Comparison of ENCODE assay signal across 22 cellular contexts in the genomic region with DNA sequence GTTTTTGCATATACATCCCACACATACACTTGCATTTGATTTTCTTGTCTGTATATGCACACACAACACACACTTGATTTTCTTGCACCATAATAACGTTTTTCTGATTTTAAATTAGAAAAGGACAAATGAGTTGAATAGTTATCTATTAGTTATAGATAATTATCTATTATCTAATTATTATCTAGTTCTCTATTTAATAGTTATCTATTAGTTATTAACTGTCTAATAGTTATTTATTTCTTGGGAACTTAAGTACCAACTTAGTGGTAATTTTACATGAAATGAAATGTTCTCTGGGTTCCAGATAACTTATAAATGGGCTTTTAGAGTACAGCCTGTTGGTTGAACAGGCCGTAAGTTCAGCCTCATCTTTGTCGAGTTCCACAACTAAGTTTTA. TPM values are rescaled to one million over a fixed set of nuclear protein-coding genes. Genes with fewer than 3 reads are reported as not detected.
A peak's percentile ranks its signal among the peaks of the same experiment; 100 is the strongest.
DNase-seq lines count a peak whose midpoint lies in the region; ATAC-seq, FAIRE-seq and TF ChIP-seq lines count a peak whose summit lies in the region.
"Had no signal": no experiment of that assay in that cellular context is flagged by ENCODE, and none has a peak within 500 bp of the region (broad histone marks: within the 10 kb centered on the region; RNA-seq: fewer than 3 reads in every experiment).

No MANE protein-coding gene starts in this region.

- POLR2A ChIA-PET in K562 (lab: Yijun Ruan, JAX): interaction anchor here (0.6 kb wide), 1 partner anchor 25 kb away, joined by 4 read pairs; no protein-coding TSS in a partner anchor

- no peaks in the 10 kb centered on the region for H3K36me3 ChIP-seq in MM.1S (replicated peaks; ENCODE audit: insufficient read depth, low read length)
- peaks cover 3% of the 10 kb centered on the region for H3K36me3 ChIP-seq in K562 (ENCODE audit: control insufficient read depth, insufficient read depth, low read length)
- H3K36me3 ChIP-seq: brain microvascular endothelial cell, esophagus muscularis mucosa, tibial artery had no signal

- TF ChIP-seq EP300 in K562 (IDR thresholded peaks at IDR 0.05; ENCODE audit: low read length): no peak

- FAIRE-seq in K562 (lab: Jason Lieb, UNC): no peak
- FAIRE-seq: frontal cortex, islet of Langerhans, TTC549 had no signal

- H3K79me2 ChIP-seq in MM.1S (ENCODE audit: low read length) (peaks cover 85% of the 10 kb centered on the region), K562 (ENCODE audit: control insufficient read depth, insufficient read depth, low read length) (peaks cover 28% of the 10 kb centered on the region; the same call in 2 of the 3 replicates)

- peak overlapping the region; percentile 99; the same call in 1 of the 2 replicates for H3K27ac ChIP-seq in MM.1S (ENCODE audit: low read length)
- H3K27ac ChIP-seq in K562 (ENCODE audit: extremely low read depth, low read depth, low read length): no peak overlapping the region
- H3K27ac ChIP-seq: brain microvascular endothelial cell, esophagus muscularis mucosa, tibial artery had no signal

- H3K27ac Mint-ChIP-seq in activated naive CD4-positive, alpha-beta T cell treated with anti-CD3 and anti-CD28 coated beads, Interleukin-2, amount 10 ng/mL, durations not matched to agents 7 days and 5 days: peak overlapping the region; percentile 97
- H3K27ac Mint-ChIP-seq in stimulated activated memory B cell treated with anti-CD40 and anti-IgM and Interleukin-4, amounts not matched to agents 10 μg/mL and 1 μg/mL and 100 μg/mL, for 72 hours: peak overlapping the region; percentile 88

- H3K4me1 ChIP-seq in MM.1S (ENCODE audit: low read length) (peaks cover 85% of the 10 kb centered on the region), K562 (replicated peaks in 1 of 2; ENCODE audit: control insufficient read depth in 2 of 2, insufficient read depth in 2 of 2, low read length in 2 of 2) (peaks cover 40 to 47% of the 10 kb centered on the region in 2 experiments)

- H2AFZ ChIP-seq in MM.1S (ENCODE audit: low read length) (no peak overlapping the region), K562 (ENCODE audit: low read depth, low read length) (no peak overlapping the region)

- CTCF ChIA-PET in activated naive CD4-positive, alpha-beta T cell treated with anti-CD3 and anti-CD28 coated beads, Interleukin-2, amount 10 ng/mL, durations not matched to agents 7 days and 5 days (lab: Charles Lee): interaction anchor here (0.7 to 5.4 kb wide), 3 partner anchors 8 to 21 kb away, joined by 3 to 34 read pairs (median 4); no protein-coding TSS in a partner anchor
- CTCF ChIA-PET in K562 (lab: Yijun Ruan, JAX; ENCODE audit: low intra/inter-chr PET ratio): no interaction called here

- no peaks in the 10 kb centered on the region for H3K27me3 ChIP-seq in MM.1S (replicated peaks; ENCODE audit: insufficient read depth, low read length)
- H3K27me3 ChIP-seq in K562 (ENCODE audit: control insufficient read depth in 2 of 2, insufficient read depth in 2 of 2, low read length in 2 of 2): no peaks in the 10 kb centered on the region
- H3K27me3 ChIP-seq: brain microvascular endothelial cell, esophagus muscularis mucosa, tibial artery had no signal

- TF ChIP-seq POLR2A in K562 (conservative IDR thresholded peaks at IDR 0.05): no peak

- no peaks in the 10 kb centered on the region for H3K9me2 ChIP-seq in MM.1S (replicated peaks; ENCODE audit: insufficient read depth, low read length)

- H3K9ac ChIP-seq in MM.1S (ENCODE audit: low read length) (no peak overlapping the region), K562 (ENCODE audit: insufficient read depth in 1 of 2, low read depth in 2 of 2, low read length in 2 of 2) (no peak overlapping the region)

- H3K27me3 Mint-ChIP-seq in activated naive CD4-positive, alpha-beta T cell treated with anti-CD3 and anti-CD28 coated beads, Interleukin-2, amount 10 ng/mL, durations not matched to agents 7 days and 5 days: no peaks in the 10 kb centered on the region
- H3K27me3 Mint-ChIP-seq in stimulated activated memory B cell treated with anti-CD40 and anti-IgM and Interleukin-4, amounts not matched to agents 10 μg/mL and 1 μg/mL and 100 μg/mL, for 72 hours: no peaks in the 10 kb centered on the region

- BruUV-seq in K562 (replicated peaks; lab: Mats Ljungman, UMichigan): no TSS peak

- peaks cover 65% of the 10 kb centered on the region for H3F3A ChIP-seq in MM.1S (ENCODE audit: insufficient read depth, low read length)

- intact Hi-C loops in K562 (cut with micrococcal nuclease): no loop called here

- H3K9me3 Mint-ChIP-seq in activated naive CD4-positive, alpha-beta T cell treated with anti-CD3 and anti-CD28 coated beads, Interleukin-2, amount 10 ng/mL, durations not matched to agents 7 days and 5 days: peaks cover 3% of the 10 kb centered on the region
- no peaks in the 10 kb centered on the region for H3K9me3 Mint-ChIP-seq in stimulated activated memory B cell treated with anti-CD40 and anti-IgM and Interleukin-4, amounts not matched to agents 10 μg/mL and 1 μg/mL and 100 μg/mL, for 72 hours
- H3K9me3 Mint-ChIP-seq: IgD-negative memory B cell had no signal

- peak overlapping the region; percentile 73 for H3K4me3 Mint-ChIP-seq in activated naive CD4-positive, alpha-beta T cell treated with anti-CD3 and anti-CD28 coated beads, Interleukin-2, amount 10 ng/mL, durations not matched to agents 7 days and 5 days
- H3K4me3 Mint-ChIP-seq in stimulated activated memory B cell treated with anti-CD40 and anti-IgM and Interleukin-4, amounts not matched to agents 10 μg/mL and 1 μg/mL and 100 μg/mL, for 72 hours: no peak overlapping the region

- in situ Hi-C loops in K562 (cut with MboI): no loop called here

- H3K4me1 Mint-ChIP-seq in activated naive CD4-positive, alpha-beta T cell treated with anti-CD3 and anti-CD28 coated beads, Interleukin-2, amount 10 ng/mL, durations not matched to agents 7 days and 5 days: peaks cover 97% of the 10 kb centered on the region
- peaks cover 75% of the 10 kb centered on the region for H3K4me1 Mint-ChIP-seq in stimulated activated memory B cell treated with anti-CD40 and anti-IgM and Interleukin-4, amounts not matched to agents 10 μg/mL and 1 μg/mL and 100 μg/mL, for 72 hours

- peaks cover 62% of the 10 kb centered on the region for H3K36me3 Mint-ChIP-seq in activated naive CD4-positive, alpha-beta T cell treated with anti-CD3 and anti-CD28 coated beads, Interleukin-2, amount 10 ng/mL, durations not matched to agents 7 days and 5 days
- peaks cover 26% of the 10 kb centered on the region for H3K36me3 Mint-ChIP-seq in stimulated activated memory B cell treated with anti-CD40 and anti-IgM and Interleukin-4, amounts not matched to agents 10 μg/mL and 1 μg/mL and 100 μg/mL, for 72 hours
- H3K36me3 Mint-ChIP-seq: IgD-negative memory B cell had no signal

- ATAC-seq in K562 (no peak), GM21529 (IDR thresholded peaks at IDR 0.05; ENCODE audit: unreplicated experiment) (no peak), GM19324 (IDR thresholded peaks at IDR 0.05; ENCODE audit: low FRiP score, unreplicated experiment) (no peak)
- no peak for ATAC-seq in stimulated activated memory B cell treated with anti-CD40 and anti-IgM and Interleukin-4, amounts not matched to agents 10 μg/mL and 1 μg/mL and 100 μg/mL, for 72 hours
- ATAC-seq: HCT116 had no signal

- H3K4me2 ChIP-seq in MM.1S (ENCODE audit: low read depth, low read length) (no peak overlapping the region), K562 (ENCODE audit: insufficient read depth, low read length) (no peak overlapping the region)

- TF ChIP-seq CTCF in MM.1S (IDR thresholded peaks at IDR 0.05; ENCODE audit: low read length) (no peak), K562 (IDR thresholded peaks at IDR 0.05 in 2 of 3, conservative IDR thresholded peaks at IDR 0.05 in 1 of 3; ENCODE audit: insufficient read depth in 2 of 3, low read depth in 1 of 3, low read length in 3 of 3) (no peak)

- no peaks in the 10 kb centered on the region for H3K9me3 ChIP-seq in MM.1S (replicated peaks; ENCODE audit: insufficient read depth, low read length)
- no peaks in the 10 kb centered on the region for H3K9me3 ChIP-seq in K562 (replicated peaks; ENCODE audit: control insufficient read depth, insufficient read depth, low read depth, low read length)
- H3K9me3 ChIP-seq: esophagus muscularis mucosa, tibial artery had no signal

- TF ChIP-seq RAD21 in K562 (CRISPR knock-in tag; conservative IDR thresholded peaks at IDR 0.05 in 1 of 2, IDR thresholded peaks at IDR 0.05 in 1 of 2): no peak

- H3K9me1 ChIP-seq in K562 (ENCODE audit: control insufficient read depth, insufficient read depth, low read length): no peaks in the 10 kb centered on the region

- DNase-seq in activated naive CD4-positive, alpha-beta T cell treated with anti-CD3 and anti-CD28 coated beads, Interleukin-2, amount 10 ng/mL, durations not matched to agents 7 days and 5 days: no peak
- DNase-seq in activated naive CD4-positive, alpha-beta T cell treated with Interleukin-2 at 50 U/mL for 16 hours: no peak
- DNase-seq in MM.1S (no peak), K562 (ENCODE audit: extremely low read depth in 1 of 4, low spot score in 3 of 4) (no peak), amniotic stem cell (lab: John Stamatoyannopoulos, UW) (no peak)
- DNase-seq: brain microvascular endothelial cell; DMS53; hypothalamus; NCI-H2171 treated with DMSO at 0.1 percent for 48 hours; NCI-H69; stimulated activated CD4-positive, alpha-beta T cell treated with anti-CD3 and anti-CD28 coated beads, Interleukin-1b, Interleukin-23, amount 100 ng/mL, for 48 hours; stimulated activated naive CD4-positive, alpha-beta T cell treated with Interleukin-2 at 50 U/mL for 16 hours; tibial artery had no signal

- H3K4me3 ChIP-seq in MM.1S (ENCODE audit: low read length) (no peak overlapping the region; the same call in 1 of the 2 replicates), K562 (no peak overlapping the region)
- H3K4me3 ChIP-seq: esophagus muscularis mucosa, tibial artery had no signal

- 58% methylated on average over 3 of the region's 3 CpGs for WGBS in K562 (ENCODE audit: insufficient coverage, low coverage, missing lambda C conversion rate)

- H4K20me1 ChIP-seq in MM.1S (ENCODE audit: insufficient read depth, low read length) (no peaks in the 10 kb centered on the region), K562 (replicated peaks; ENCODE audit: control insufficient read depth, insufficient read depth, low read length) (peaks cover 12% of the 10 kb centered on the region)

RNA-seq across cellular contexts. Expression of a gene that starts 23.0 kb away (rescaled TPM):
- 57.8 and 102 TPM in 2 replicates for total RNA-seq in K562 (2011; cell fraction: chromatin; rRNA removed; ENCODE audit: low replicate concordance)
- 52.5 and 61.2 TPM in 2 replicates for total RNA-seq in K562 (2011; cell fraction: nucleolus; rRNA removed)
- 50.8 and 55.2 TPM in 2 replicates for total RNA-seq in K562 (2011; cell fraction: nucleoplasm; rRNA removed)
- total RNA-seq in K562 (2014; rRNA removed): 10.5 and 11.5 TPM in 2 replicates
- total RNA-seq in K562 (2014; rRNA removed; fragmentation: Illumina TruSeq; extraction: Trizol): 5.6 and 6.9 TPM in 2 replicates
- total RNA-seq in K562 (2015; rRNA removed; fragmentation: Illumina TruSeq; extraction: Trizol): 7.7 and 8.3 TPM in 2 replicates
- total RNA-seq in K562 (2021): 15.7 and 16.1 TPM in 2 replicates
- polyA plus RNA-seq in K562 (2011; rRNA removed): 12.4 and 14.9 TPM in 2 replicates
- polyA plus RNA-seq in K562 (2011; cell fraction: cytosol; rRNA removed): 10.6 and 12.6 TPM in 2 replicates
- polyA plus RNA-seq in K562 (2011; cell fraction: nucleus; rRNA removed): 73.7 and 107 TPM in 2 replicates
- 10.2 and 13.8 TPM in 2 replicates for polyA plus RNA-seq in K562 (2012)
- polyA plus RNA-seq in K562 (2014; fragmentation: Illumina TruSeq; extraction: Trizol): 9.5 and 9.9 TPM in 2 replicates
- 1 to 10 TPM; 1.8 to 2.5 TPM for polyA plus RNA-seq in K562 (2014; fragmentation: Nextera tagmentation; extraction: Ambion mirVana)
- polyA plus RNA-seq in K562 (2014; rRNA removed): 5.9 and 7.3 TPM in 2 replicates
- polyA minus RNA-seq in K562 (2011; rRNA and poly(A)+ RNA removed): 25.8 and 32.7 TPM in 2 replicates
- polyA minus RNA-seq in K562 (2011; cell fraction: cytosol; rRNA and poly(A)+ RNA removed): 9.9 and 17.9 TPM in 2 replicates
- 58.6 and 67.3 TPM in 2 replicates for polyA minus RNA-seq in K562 (2011; cell fraction: nucleus; rRNA and poly(A)+ RNA removed)
